In the genomic region with DNA sequence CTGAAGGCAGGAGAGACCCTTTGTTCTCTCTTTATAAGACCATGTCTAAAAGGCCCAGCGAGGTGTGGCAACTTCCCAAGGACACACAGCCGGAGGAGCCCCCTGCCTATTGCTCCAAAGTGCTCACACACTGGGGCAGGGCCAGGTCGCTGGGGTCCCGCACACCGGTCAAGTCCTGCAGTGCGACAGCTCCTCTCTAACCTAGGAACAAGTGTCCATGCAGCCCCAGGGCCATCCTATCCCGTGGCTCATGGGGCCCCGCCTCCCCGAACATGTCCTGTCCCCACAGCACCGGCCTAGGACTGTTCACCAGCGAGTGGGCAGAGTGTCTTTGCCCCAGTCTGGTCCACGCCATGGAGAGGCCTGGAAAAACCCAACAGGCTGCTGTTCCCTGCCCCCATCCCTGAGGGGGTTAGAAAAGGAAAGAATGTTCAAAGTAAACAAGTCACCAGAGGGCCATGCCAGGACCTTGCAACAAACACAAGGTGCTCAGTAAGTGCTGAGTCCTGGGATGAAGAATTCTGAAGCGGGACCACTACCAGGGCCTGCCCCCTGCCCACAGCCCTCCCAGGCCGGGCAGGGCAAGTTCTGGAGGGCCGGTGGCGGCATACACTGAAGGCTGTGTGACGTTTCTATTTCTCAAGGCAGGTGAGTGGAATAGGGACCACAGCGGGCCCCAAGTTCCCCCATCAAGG, we compare ENCODE assay signal across 8 cellular contexts. TPM values are rescaled to one million over a fixed set of nuclear protein-coding genes. Genes with fewer than 3 reads are reported as not detected.
A peak's percentile ranks its signal among the peaks of the same experiment; 100 is the strongest.
DNase-seq lines count a peak whose midpoint lies in the region; ATAC-seq and TF ChIP-seq lines count a peak whose summit lies in the region.

No MANE protein-coding gene starts in this region.

- BruUV-seq in Calu3 (replicated peaks; lab: Mats Ljungman, UMichigan) = TSS peak; percentile 69

- H3K4me3 ChIP-seq in Peyer's patch = peak overlapping the region; percentile 72 to 88 (median 82)
- peak overlapping the region; percentile 81 to 91 (median 88) for H3K4me3 ChIP-seq in esophagus muscularis mucosa

- DNase-seq in Calu3 (peak; percentile 11), Peyer's patch (no peak), esophagus muscularis mucosa (ENCODE audit: extremely low spot score) (no peak), GOT3 (lab: John Stamatoyannopoulos, UW) (no peak)
- no peak for DNase-seq in stimulated activated CD8-positive, alpha-beta memory T cell treated with anti-CD3 and anti-CD28 coated beads, Interleukin-4, amount 100 ng/mL, for 48 hours
- no peak for DNase-seq in activated CD8-positive, alpha-beta memory T cell treated with anti-CD3 and anti-CD28 coated beads, Interleukin-2, amount 50 U/mL, for 4 hours

- no peaks in the 10 kb centered on the region for H3K9me3 ChIP-seq in Peyer's patch
- no peaks in the 10 kb centered on the region for H3K9me3 ChIP-seq in esophagus muscularis mucosa

- intact Hi-C loops in Calu3 (cut with micrococcal nuclease; ENCODE audit: unreplicated experiment) = no loop called here
- intact Hi-C loops in esophagus muscularis mucosa (cut with DNase I) = loop anchor here (5.0 to 10.0 kb wide), 2 partner anchors 36 to 322 kb away; a partner anchor contains a TSS

- peaks cover 0 to 71% (median 20%) of the 10 kb centered on the region in 4 donors for H3K4me1 ChIP-seq in Peyer's patch
- peaks cover 62 to 79% (median 72%) of the 10 kb centered on the region in 4 donors for H3K4me1 ChIP-seq in esophagus muscularis mucosa

- H3K4me3 Mint-ChIP-seq in Calu3 (ENCODE audit: low read depth, unreplicated experiment) (peak overlapping the region; percentile 71), nephron (peak overlapping the region; percentile 85 to 90 (median 89))

- H3K36me3 Mint-ChIP-seq in Calu3 (ENCODE audit: insufficient read depth, unreplicated experiment) (peaks cover 20% of the 10 kb centered on the region), nephron (ENCODE audit: low read depth) (no peaks in the 10 kb centered on the region)

- H3K9me3 Mint-ChIP-seq in Calu3 (ENCODE audit: low read depth, unreplicated experiment) (no peaks in the 10 kb centered on the region), nephron (no peaks in the 10 kb centered on the region)

- H3K27me3 ChIP-seq in Peyer's patch (no peaks in the 10 kb centered on the region), esophagus muscularis mucosa (no peaks in the 10 kb centered on the region)

- TF ChIP-seq CTCF in Calu3 (IDR thresholded peaks at IDR 0.05; ENCODE audit: unreplicated experiment) = no peak
- TF ChIP-seq CTCF in Peyer's patch (IDR thresholded peaks at IDR 0.05) = no peak
- no peak for TF ChIP-seq CTCF in esophagus muscularis mucosa (IDR thresholded peaks at IDR 0.05)
- TF ChIP-seq CTCF in nephron (IDR thresholded peaks at IDR 0.05; ENCODE audit: unreplicated experiment in 3 of 3) = no peak

- no peak for ATAC-seq in HG03025 (IDR thresholded peaks at IDR 0.05; ENCODE audit: low FRiP score, unreplicated experiment)

- H3K36me3 ChIP-seq in Peyer's patch (no peaks in the 10 kb centered on the region), esophagus muscularis mucosa (peaks cover 0 to 4% (median 0%) of the 10 kb centered on the region in 4 donors)

- CTCF ChIA-PET in Calu3 (lab: Charles Lee) = no interaction called here

- H3K4me1 Mint-ChIP-seq in Calu3 (ENCODE audit: low read depth, unreplicated experiment) = peaks cover 8% of the 10 kb centered on the region
- H3K4me1 Mint-ChIP-seq in nephron = peaks cover 31% of the 10 kb centered on the region

- no peak for TF ChIP-seq POLR2A in Peyer's patch (IDR thresholded peaks at IDR 0.05)
- no peak for TF ChIP-seq POLR2A in esophagus muscularis mucosa (IDR thresholded peaks at IDR 0.05; ENCODE audit: low read depth)

- H3K27ac ChIP-seq in Peyer's patch (peak overlapping the region; percentile 80 to 98 (median 95)), esophagus muscularis mucosa (replicated peaks in 1 of 4) (peak overlapping the region; percentile 98 to 99 (median 99))

- no peaks in the 10 kb centered on the region for H3K27me3 Mint-ChIP-seq in Calu3 (ENCODE audit: unreplicated experiment)
- peaks cover 5% of the 10 kb centered on the region for H3K27me3 Mint-ChIP-seq in nephron (ENCODE audit: low read depth)

- H3K27ac Mint-ChIP-seq in Calu3 (ENCODE audit: unreplicated experiment) = no peak overlapping the region
- H3K27ac Mint-ChIP-seq in nephron = peak overlapping the region; percentile 75 to 93 (median 92)

- no peak for TF ChIP-seq EP300 in esophagus muscularis mucosa (IDR thresholded peaks at IDR 0.05)

- WGBS in esophagus muscularis mucosa = 20% methylated on average over 6 of the region's 18 CpGs

RNA-seq across cellular contexts. Expression of a gene that starts 1.0 kb away (rescaled TPM):
- total RNA-seq in Calu3 (2022) (12.6 and 15.2 TPM in 2 replicates), Peyer's patch (10 to 100 TPM; 47.0 to 56.8 (median 54.5) TPM), esophagus muscularis mucosa (10 to 100 TPM; 69.3 to 90.6 (median 72.7) TPM)

RNA-seq across cellular contexts. Expression of a gene that starts 37.1 kb away (rescaled TPM):
- total RNA-seq in Calu3 (2022) (26.1 and 26.4 TPM in 2 replicates), Peyer's patch (10 to 100 TPM; 34.7 to 74.4 (median 58.9) TPM), esophagus muscularis mucosa (10 to 100 TPM; 54.0 to 83.6 (median 78.1) TPM)

RNA-seq across cellular contexts. Expression of a gene that starts 50.8 kb away (rescaled TPM):
- 81.2 and 85.7 TPM in 2 replicates for total RNA-seq in Calu3 (2022)
- total RNA-seq in Peyer's patch = 100 to 1,000 TPM; 155 to 577 (median 259) TPM
- 10 to 100 TPM; 18.6 to 89.9 (median 40.8) TPM for total RNA-seq in esophagus muscularis mucosa
